In genomic region chr12:80715850-80716249, GRCh38 we compare ENCODE assay signal across 23 cellular contexts. TPM values are rescaled to one million over a fixed set of nuclear protein-coding genes. Genes with fewer than 3 reads are reported as not detected.
A peak's percentile ranks its signal among the peaks of the same experiment; 100 is the strongest.
DNase-seq lines count a peak whose midpoint lies in the region; TF ChIP-seq lines count a peak whose summit lies in the region.
"Had no signal": no experiment of that assay in that cellular context is flagged by ENCODE, and none has a peak within 500 bp of the region (broad histone marks: within the 10 kb centered on the region; RNA-seq: fewer than 3 reads in every experiment).

No MANE protein-coding gene starts in this region.

- H3K36me3 ChIP-seq in iPS-20b (ENCODE audit: insufficient read depth, low read depth, low read length) (no peaks in the 10 kb centered on the region), neuronal stem cell (replicated peaks in 1 of 2; ENCODE audit: control insufficient read depth in 2 of 2, insufficient read depth in 2 of 2, low read length in 2 of 2) (no peaks in the 10 kb centered on the region), stomach (no peaks in the 10 kb centered on the region)
- H3K36me3 ChIP-seq: BE2C, Peyer's patch had no signal

- no peaks in the 10 kb centered on the region for H3K79me1 ChIP-seq in neuronal stem cell (ENCODE audit: low read depth, low read length)

- intact Hi-C loops in stomach (cut with DNase I; ENCODE audit: low total_unique reads), result no loop called here

- H2BK5ac ChIP-seq in neuronal stem cell (ENCODE audit: low read length), result no peak overlapping the region

- H3K9me3 ChIP-seq in iPS-20b (ENCODE audit: insufficient read depth, low read depth, low read length) (no peaks in the 10 kb centered on the region), neuronal stem cell (replicated peaks in 1 of 2; ENCODE audit: control insufficient read depth in 2 of 2, insufficient read depth in 1 of 2, low read depth in 1 of 2, low read length in 2 of 2) (no peaks in the 10 kb centered on the region), stomach (peaks cover 0 to 7% (median 3%) of the 10 kb centered on the region in 4 donors)
- H3K9me3 ChIP-seq: BE2C, Peyer's patch had no signal

- H3K18ac ChIP-seq in neuronal stem cell (ENCODE audit: low read length), result no peak overlapping the region

- H3K4me1 ChIP-seq in iPS-20b (ENCODE audit: insufficient read depth, low read length) (peaks cover 29% of the 10 kb centered on the region), neuronal stem cell (ENCODE audit: control insufficient read depth in 2 of 2, insufficient read depth in 1 of 2, low read depth in 1 of 2, low read length in 2 of 2) (peaks cover 0 to 2% of the 10 kb centered on the region in 2 donors), stomach (no peaks in the 10 kb centered on the region)
- H3K4me1 ChIP-seq: BE2C, Peyer's patch had no signal

- TF ChIP-seq EP300 in stomach (IDR thresholded peaks at IDR 0.05), result no peak

- no peak overlapping the region for H2BK12ac ChIP-seq in neuronal stem cell (ENCODE audit: low read length)

- no peak overlapping the region for H3K9ac ChIP-seq in iPS-20b (ENCODE audit: low read depth, low read length)
- H3K9ac ChIP-seq in neuronal stem cell (ENCODE audit: low read depth, low read length, poor library complexity), result no peak overlapping the region

- no peak overlapping the region for H3K4ac ChIP-seq in neuronal stem cell (ENCODE audit: low read length)

- H2BK120ac ChIP-seq in neuronal stem cell (ENCODE audit: low read depth, low read length), result no peak overlapping the region

- no peak overlapping the region for H2AK5ac ChIP-seq in neuronal stem cell (ENCODE audit: low read depth, low read length)

- WGBS in neuronal stem cell (ENCODE audit: extremely low coverage in 2 of 2, insufficient read length in 2 of 2, insufficient replicate concordance in 1 of 2), 2 donors, result no CpG with 5 or more reads among the region's 9 CpGs
- 49 to 67% (median 52%) methylated on average over 9 of the region's 9 CpGs for WGBS in stomach, 5 donors

- H4K91ac ChIP-seq in neuronal stem cell (ENCODE audit: low read depth, low read length, poor library complexity), result no peak overlapping the region

- no peak overlapping the region for H4K8ac ChIP-seq in neuronal stem cell (ENCODE audit: low read depth, low read length)

- H2BK15ac ChIP-seq in neuronal stem cell (ENCODE audit: low read length), result no peak overlapping the region

- no peak overlapping the region for H3K23ac ChIP-seq in neuronal stem cell (ENCODE audit: low read depth, low read length, poor library complexity)

- H3K27me3 ChIP-seq in iPS-20b (ENCODE audit: insufficient read depth, low read length), result peaks cover 20% of the 10 kb centered on the region; the same call in 1 of the 2 replicates
- peaks cover 0 to 10% (median 0%) of the 10 kb centered on the region in 3 experiments for H3K27me3 ChIP-seq in neuronal stem cell (ENCODE audit: control insufficient read depth in 3 of 3, insufficient read depth in 3 of 3, low read depth in 1 of 3, low read length in 3 of 3)
- peaks cover 0 to 51% (median 36%) of the 10 kb centered on the region in 3 donors for H3K27me3 ChIP-seq in stomach

- H3K27ac ChIP-seq in iPS-20b (ENCODE audit: low read length) (no peak overlapping the region), neuronal stem cell (replicated peaks; ENCODE audit: low read length) (no peak overlapping the region), stomach (no peak overlapping the region)
- H3K27ac ChIP-seq: 22Rv1, Peyer's patch had no signal

- H3K4me3 ChIP-seq in iPS-20b (ENCODE audit: low read length) (peak overlapping the region; percentile 1; the same call in 1 of the 2 replicates), neuronal stem cell (ENCODE audit: low read length in 2 of 2) (no peak overlapping the region), stomach (no peak overlapping the region)
- H3K4me3 ChIP-seq: Peyer's patch had no signal

- no peak overlapping the region for H3K4me2 ChIP-seq in neuronal stem cell (ENCODE audit: insufficient read depth, low read length, poor library complexity, severe bottlenecking)

- no peak for TF ChIP-seq CTCF in stomach (IDR thresholded peaks at IDR 0.05)

- DNase-seq in NCI-H82 (lab: John Stamatoyannopoulos, UW) (peak; percentile 41), NCI-H82 treated with DMSO at 0.1 percent for 48 hours (lab: John Stamatoyannopoulos, UW; ENCODE audit: unreplicated experiment) (no peak), neuronal stem cell (ENCODE audit: low spot score) (no peak), NCI-H226 (no peak), stomach (no peak), NCI-H345 treated with DMSO at 0.1 percent for 48 hours (lab: John Stamatoyannopoulos, UW; ENCODE audit: unreplicated experiment) (no peak), NCI-H146 treated with DMSO at 0.1 percent for 48 hours (lab: John Stamatoyannopoulos, UW; ENCODE audit: unreplicated experiment) (no peak)
- DNase-seq: BE2C, DMS153, H7, Karpas-422, NCI-H1092 treated with DMSO at 0.1 percent for 48 hours, NCI-H1436 treated with DMSO at 0.1 percent for 48 hours, NCI-H1930, NCI-H2107, NCI-H446 treated with DMSO at 0.1 percent for 48 hours, NCI-H526, Peyer's patch, SHP77 treated with DMSO at 0.1 percent for 48 hours had no signal

- peak overlapping the region; percentile 56 for H2AFZ ChIP-seq in neuronal stem cell (ENCODE audit: low read length)

- H3K14ac ChIP-seq in neuronal stem cell (ENCODE audit: low read length), result no peak overlapping the region

- no peak for TF ChIP-seq POLR2A in stomach (IDR thresholded peaks at IDR 0.05)

RNA-seq across cellular contexts. Expression of gene MYF5, which starts 0.9 kb away (rescaled TPM):
- not detected for polyA plus RNA-seq in neuronal stem cell (2013, experiment 1 of 2)
- not detected for polyA plus RNA-seq in neuronal stem cell (2013, experiment 2 of 2)
- not detected for total RNA-seq in stomach
- polyA plus RNA-seq in stomach, result not detected
- total RNA-seq: H7, HT-29, M059J, Peyer's patch had no signal

RNA-seq across cellular contexts. Expression of gene MYF6, which starts 8.4 kb away (rescaled TPM):
- 0.13 TPM for polyA plus RNA-seq in neuronal stem cell (2013, experiment 1 of 2)
- polyA plus RNA-seq in neuronal stem cell (2013, experiment 2 of 2), result 0.15 TPM
- total RNA-seq in stomach, result not detected
- polyA plus RNA-seq in stomach, result 1 to 10 TPM in 1 of 3 donors, not detected in 2; 2.1 TPM
- total RNA-seq: H7, HT-29, M059J, Peyer's patch had no signal
